In the genomic region with DNA sequence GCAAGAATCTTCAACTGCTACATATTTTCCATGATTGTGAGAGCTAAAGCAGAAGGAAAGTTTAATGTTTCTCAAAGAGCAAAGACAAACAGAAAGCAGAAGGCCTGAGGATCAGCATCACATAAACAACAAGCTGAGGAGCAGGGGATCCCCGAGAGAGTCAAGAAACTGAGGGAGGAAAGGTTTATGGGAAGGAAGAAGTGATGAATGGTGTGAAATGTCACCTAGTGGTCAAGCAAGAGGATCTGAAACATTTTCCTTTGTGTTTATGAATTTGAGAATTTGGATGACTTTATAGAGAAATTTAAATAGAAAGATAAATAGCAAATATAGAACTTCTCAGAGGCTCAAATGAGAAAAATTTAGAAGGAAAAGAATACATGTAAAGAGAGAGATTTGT, we compare ENCODE assay signal across 26 cellular contexts.
A peak's percentile ranks its signal among the peaks of the same experiment; 100 is the strongest.
DNase-seq lines count a peak whose midpoint lies in the region; ATAC-seq and TF ChIP-seq lines count a peak whose summit lies in the region.
"Had no signal": no experiment of that assay in that cellular context is flagged by ENCODE, and none has a peak within 500 bp of the region (broad histone marks: within the 10 kb centered on the region; RNA-seq: fewer than 3 reads in every experiment).

No MANE protein-coding gene starts in this region.

- TF ChIP-seq POLR2A in GM18505 (IDR thresholded peaks at IDR 0.05; ENCODE audit: borderline replicate concordance, extremely low read depth, insufficient read depth, insufficient read length): no peak

- peak; percentile 22 for DNase-seq in choroid plexus epithelial cell (ENCODE audit: low read depth)
- DNase-seq in mesenchymal stem cell: peak; percentile 21
- no peak for DNase-seq in smooth muscle cell (lab: John Stamatoyannopoulos, UW; ENCODE audit: unreplicated experiment)
- no peak for DNase-seq in AG20443 (ENCODE audit: low spot score)
- DNase-seq in DMS79 (lab: John Stamatoyannopoulos, UW): no peak
- DNase-seq: activated CD4-positive, alpha-beta T cell treated with anti-CD3 and anti-CD28 coated beads, Interleukin-2, amount 10 ng/mL, durations not matched to agents 7 days and 5 days; activated CD8-positive, alpha-beta memory T cell treated with anti-CD3 and anti-CD28 coated beads, Interleukin-2, amount 10 ng/mL, durations not matched to agents 7 days and 5 days; activated naive CD4-positive, alpha-beta T cell treated with anti-CD3 and anti-CD28 coated beads, Interleukin-2, amount 50 U/mL, for 16 hours; aorta; dermis blood vessel endothelial cell; foreskin melanocyte; hippocampal formation; Karpas-422; left ventricle myocardium inferior; midbrain; natural killer cell; NCI-H1092; NCI-H2029; NCI-H69; WERI-Rb-1 had no signal

- H3K4me3 ChIP-seq in OCI-LY3 (ENCODE audit: low read length): no peak overlapping the region
- no peak overlapping the region for H3K4me3 ChIP-seq in choroid plexus epithelial cell (ENCODE audit: low read depth, low read length)
- H3K4me3 ChIP-seq in mesenchymal stem cell (ENCODE audit: insufficient read depth in 1 of 2, low read depth in 1 of 2, low read length in 2 of 2): no peak overlapping the region
- H3K4me3 ChIP-seq in smooth muscle cell: no peak overlapping the region
- H3K4me3 ChIP-seq: left ventricle myocardium inferior, SK-N-MC, tibial nerve had no signal

- H4K91ac ChIP-seq in mesenchymal stem cell (ENCODE audit: low read length): no peak overlapping the region

- no peak overlapping the region for H3K4ac ChIP-seq in mesenchymal stem cell (ENCODE audit: low read depth in 1 of 2, low read length in 2 of 2)

- H3K23ac ChIP-seq in mesenchymal stem cell (ENCODE audit: low read length in 2 of 2): no peak overlapping the region

- H3K4me2 ChIP-seq in OCI-LY3 (ENCODE audit: low read length): no peak overlapping the region
- no peak overlapping the region for H3K4me2 ChIP-seq in mesenchymal stem cell (ENCODE audit: low read length, poor library complexity, severe bottlenecking)
- no peak overlapping the region for H3K4me2 ChIP-seq in smooth muscle cell

- no peak overlapping the region for H2BK12ac ChIP-seq in mesenchymal stem cell (ENCODE audit: low read length in 2 of 2)

- no peak overlapping the region for H3K14ac ChIP-seq in mesenchymal stem cell (ENCODE audit: low read length in 2 of 2)

- H3K9ac ChIP-seq in OCI-LY3 (ENCODE audit: low read length) (no peak overlapping the region), mesenchymal stem cell (ENCODE audit: low read length) (no peak overlapping the region), smooth muscle cell (ENCODE audit: low read depth) (no peak overlapping the region)

- H2BK5ac ChIP-seq in mesenchymal stem cell (ENCODE audit: low read depth, low read length, poor library complexity, severe bottlenecking): no peak overlapping the region

- 69% methylated on average over 1 of the region's 1 CpG for WGBS in mesenchymal stem cell
- WGBS in smooth muscle cell (ENCODE audit: low lambda C conversion rate): 39% methylated on average over 1 of the region's 1 CpG

- H3K9me3 ChIP-seq in OCI-LY3 (ENCODE audit: insufficient read depth, low read length) (no peaks in the 10 kb centered on the region), mesenchymal stem cell (ENCODE audit: control insufficient read depth, low read length) (no peaks in the 10 kb centered on the region), smooth muscle cell (replicated peaks; ENCODE audit: low read depth) (no peaks in the 10 kb centered on the region)
- H3K9me3 ChIP-seq: left ventricle myocardium inferior, tibial nerve had no signal

- no peak for ATAC-seq in GM18505 (IDR thresholded peaks at IDR 0.05; ENCODE audit: unreplicated experiment)
- ATAC-seq: activated CD8-positive, alpha-beta memory T cell treated with anti-CD3 and anti-CD28 coated beads, Interleukin-2, amount 10 ng/mL, durations not matched to agents 7 days and 5 days; natural killer cell; sciatic nerve had no signal

- H3K27me3 ChIP-seq in OCI-LY3 (ENCODE audit: low read depth, low read length) (no peaks in the 10 kb centered on the region), mesenchymal stem cell (ENCODE audit: control insufficient read depth in 1 of 2, insufficient read depth in 1 of 2, low read length in 2 of 2) (no peaks in the 10 kb centered on the region), smooth muscle cell (ENCODE audit: low read depth) (no peaks in the 10 kb centered on the region)
- H3K27me3 ChIP-seq: tibial nerve had no signal

- H3K18ac ChIP-seq in mesenchymal stem cell (ENCODE audit: low read depth in 1 of 2, low read length in 2 of 2): no peak overlapping the region

- H3K79me2 ChIP-seq in OCI-LY3 (ENCODE audit: low read length) (no peaks in the 10 kb centered on the region), smooth muscle cell (ENCODE audit: low read depth) (no peaks in the 10 kb centered on the region)

- H4K8ac ChIP-seq in mesenchymal stem cell (ENCODE audit: low read length): no peak overlapping the region

- H2BK15ac ChIP-seq in mesenchymal stem cell (ENCODE audit: low read depth, poor library complexity, severe bottlenecking): no peak overlapping the region

- H4K20me1 ChIP-seq in OCI-LY3 (ENCODE audit: insufficient read depth, low read length): no peaks in the 10 kb centered on the region
- H4K20me1 ChIP-seq in smooth muscle cell (ENCODE audit: low read depth): no peaks in the 10 kb centered on the region

- H3K4me1 ChIP-seq in OCI-LY3 (ENCODE audit: low read length): no peaks in the 10 kb centered on the region
- no peaks in the 10 kb centered on the region for H3K4me1 ChIP-seq in mesenchymal stem cell (ENCODE audit: control insufficient read depth, insufficient read depth, low read depth, low read length)
- H3K4me1 ChIP-seq in smooth muscle cell (ENCODE audit: low read depth): no peaks in the 10 kb centered on the region
- H3K4me1 ChIP-seq: left ventricle myocardium inferior, tibial nerve had no signal

- H2AFZ ChIP-seq in OCI-LY3 (ENCODE audit: low read depth, low read length) (peak overlapping the region; percentile 60; the same call in 1 of the 2 replicates), mesenchymal stem cell (ENCODE audit: low read depth, low read length) (no peak overlapping the region), smooth muscle cell (ENCODE audit: low read depth) (peak overlapping the region; percentile 85)

- H3F3A ChIP-seq in smooth muscle cell (ENCODE audit: low read depth): no peaks in the 10 kb centered on the region

- no peaks in the 10 kb centered on the region for H3K79me1 ChIP-seq in mesenchymal stem cell (replicated peaks; ENCODE audit: low read length, poor library complexity, severe bottlenecking)

- no peak overlapping the region for H2BK120ac ChIP-seq in mesenchymal stem cell (ENCODE audit: low read depth, low read length)

- H3K36me3 ChIP-seq in OCI-LY3 (replicated peaks; ENCODE audit: low read depth, low read length) (no peaks in the 10 kb centered on the region), mesenchymal stem cell (ENCODE audit: control insufficient read depth in 1 of 2, insufficient read depth in 2 of 2, low read depth in 1 of 2, low read length in 2 of 2) (no peaks in the 10 kb centered on the region), smooth muscle cell (ENCODE audit: low read depth) (no peaks in the 10 kb centered on the region)
- H3K36me3 ChIP-seq: left ventricle myocardium inferior, tibial nerve, WERI-Rb-1 had no signal

- H2AK5ac ChIP-seq in mesenchymal stem cell (ENCODE audit: low read length, severe bottlenecking): no peak overlapping the region

- TF ChIP-seq CTCF in OCI-LY3 (IDR thresholded peaks at IDR 0.05; ENCODE audit: low read depth, low read length) (no peak), choroid plexus epithelial cell (conservative IDR thresholded peaks at IDR 0.05; ENCODE audit: low read depth, low read length) (peak; percentile 26), smooth muscle cell (IDR thresholded peaks at IDR 0.05; ENCODE audit: borderline replicate concordance, insufficient read depth, poor library complexity, severe bottlenecking) (no peak)

- H3K27ac ChIP-seq in OCI-LY3 (ENCODE audit: low read length) (no peak overlapping the region), mesenchymal stem cell (ENCODE audit: low read length, poor library complexity, severe bottlenecking) (no peak overlapping the region), smooth muscle cell (ENCODE audit: low read depth) (no peak overlapping the region)
- H3K27ac ChIP-seq: left ventricle myocardium inferior, RWPE1, SK-N-MC, tibial nerve, WERI-Rb-1 had no signal

Comparison
In these comparisons a context has a peak if more than half of its experiments do, and no peak if none do; other contexts are left out.
1. DNase-seq: peak in choroid plexus epithelial cell (single experiment) and mesenchymal stem cell (single experiment); none in smooth muscle cell (single experiment), AG20443 (single experiment) and DMS79 (single experiment).